1 cellular context compared by ENCODE assay signal in the genomic region with DNA sequence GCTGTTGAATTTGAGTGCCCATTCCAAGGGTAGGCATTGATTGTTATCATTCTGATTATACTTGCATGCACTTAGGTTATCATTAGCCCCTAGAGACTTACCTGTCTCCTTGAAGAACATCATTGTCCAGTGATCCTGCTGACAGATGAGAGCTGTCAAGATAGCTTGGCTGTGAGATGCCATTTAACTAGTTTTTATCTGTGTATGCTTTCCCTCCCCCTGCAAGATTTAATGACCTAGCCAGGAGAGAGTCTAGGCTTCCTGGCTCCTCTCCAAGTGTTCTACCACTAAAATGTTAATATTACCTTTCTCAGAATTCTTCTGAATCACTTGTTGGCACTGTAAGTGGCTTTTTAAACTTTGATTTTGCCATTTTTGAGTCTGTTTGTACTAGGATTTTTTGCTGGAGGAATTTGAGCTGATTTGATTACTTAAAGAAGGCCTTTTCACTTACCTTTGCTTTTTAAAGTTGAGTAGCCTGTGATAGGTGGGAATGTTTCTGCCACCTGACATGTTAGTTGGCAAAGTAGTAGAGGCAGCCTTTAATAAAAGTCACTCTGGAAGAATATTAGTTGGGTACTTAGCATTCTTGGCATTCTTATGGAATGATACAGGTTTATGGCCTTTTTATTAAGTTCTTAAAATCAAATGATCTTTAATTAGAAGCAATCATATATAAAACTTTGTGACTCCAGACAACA.
A peak's percentile ranks its signal among the peaks of the same experiment; 100 is the strongest.
TF ChIP-seq lines count a peak whose summit lies in the region.

No MANE protein-coding gene starts in this region.

TF ChIP-seq in HEK293, 187 proteins besides CTCF, POLR2A, EP300 and RAD21 (continued from another document):
- TF ChIP-seq, protein P1, sequence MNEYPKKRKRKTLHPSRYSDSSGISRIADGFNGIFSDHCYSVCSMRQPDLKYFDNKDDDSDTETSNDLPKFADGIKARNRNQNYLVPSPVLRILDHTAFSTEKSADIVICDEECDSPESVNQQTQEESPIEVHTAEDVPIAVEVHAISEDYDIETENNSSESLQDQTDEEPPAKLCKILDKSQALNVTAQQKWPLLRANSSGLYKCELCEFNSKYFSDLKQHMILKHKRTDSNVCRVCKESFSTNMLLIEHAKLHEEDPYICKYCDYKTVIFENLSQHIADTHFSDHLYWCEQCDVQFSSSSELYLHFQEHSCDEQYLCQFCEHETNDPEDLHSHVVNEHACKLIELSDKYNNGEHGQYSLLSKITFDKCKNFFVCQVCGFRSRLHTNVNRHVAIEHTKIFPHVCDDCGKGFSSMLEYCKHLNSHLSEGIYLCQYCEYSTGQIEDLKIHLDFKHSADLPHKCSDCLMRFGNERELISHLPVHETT (tag by site-specific recombination; IDR thresholded peaks at IDR 0.05): no peak
- TF ChIP-seq ZNF138 (tag by site-specific recombination; IDR thresholded peaks at IDR 0.05; ENCODE audit: borderline replicate concordance) (no peak), ZFP37 (tag by site-specific recombination; IDR thresholded peaks at IDR 0.05) (no peak), ZNF645 (tag by site-specific recombination; IDR thresholded peaks at IDR 0.05) (no peak), ZNF175 (tag by site-specific recombination; IDR thresholded peaks at IDR 0.05) (no peak), ZNF791 (tag by site-specific recombination; IDR thresholded peaks at IDR 0.05) (no peak), ZXDB (tag by site-specific recombination; IDR thresholded peaks at IDR 0.05) (peak; percentile 53; the same call in 1 of the 2 replicates), ZBTB20 (tag by site-specific recombination; IDR thresholded peaks at IDR 0.05) (no peak), ZNF121 (tag by site-specific recombination; IDR thresholded peaks at IDR 0.05) (no peak), SP3 (tag by site-specific recombination; IDR thresholded peaks at IDR 0.05) (no peak), ZNF23 (tag by site-specific recombination; IDR thresholded peaks at IDR 0.05; ENCODE audit: borderline replicate concordance) (no peak), ZNF16 (tag by site-specific recombination; IDR thresholded peaks at IDR 0.05; ENCODE audit: low read depth) (no peak), ZNF335 (tag by site-specific recombination; conservative IDR thresholded peaks at IDR 0.05) (no peak), ZNF777 (tag by site-specific recombination; IDR thresholded peaks at IDR 0.05; ENCODE audit: borderline replicate concordance) (no peak), ZNF747 (tag by site-specific recombination; IDR thresholded peaks at IDR 0.05) (no peak), PRDM6 (tag by site-specific recombination; IDR thresholded peaks at IDR 0.05) (peak; percentile 83), ZNF274 (IDR thresholded peaks at IDR 0.05; ENCODE audit: low read length) (no peak), ZNF274 (tag by site-specific recombination; IDR thresholded peaks at IDR 0.05; ENCODE audit: borderline replicate concordance) (no peak), ZNF19 (tag by site-specific recombination; IDR thresholded peaks at IDR 0.05; ENCODE audit: low read depth) (no peak), ZNF561 (tag by site-specific recombination; IDR thresholded peaks at IDR 0.05; ENCODE audit: borderline replicate concordance) (peak; percentile 54; the same call in 1 of the 2 replicates), ZNF112 (tag by site-specific recombination; IDR thresholded peaks at IDR 0.05) (no peak), ZNF585B (tag by site-specific recombination; IDR thresholded peaks at IDR 0.05) (no peak), ZNF341 (tag by site-specific recombination; IDR thresholded peaks at IDR 0.05; ENCODE audit: low read depth) (peak; percentile 66), ZBTB49 (tag by site-specific recombination; IDR thresholded peaks at IDR 0.05; ENCODE audit: low read depth) (no peak), KLF16 (tag by site-specific recombination; IDR thresholded peaks at IDR 0.05) (no peak), GFI1B (tag by site-specific recombination; IDR thresholded peaks at IDR 0.05) (peak; percentile 35; the same call in 1 of the 2 replicates), ZNF621 (tag by site-specific recombination; IDR thresholded peaks at IDR 0.05) (no peak), ZNF146 (tag by site-specific recombination; IDR thresholded peaks at IDR 0.05) (no peak), KLF9 (tag by site-specific recombination; IDR thresholded peaks at IDR 0.05; ENCODE audit: low read depth) (no peak), ZNF18 (tag by site-specific recombination; IDR thresholded peaks at IDR 0.05) (no peak)
- TF ChIP-seq, protein P2, sequence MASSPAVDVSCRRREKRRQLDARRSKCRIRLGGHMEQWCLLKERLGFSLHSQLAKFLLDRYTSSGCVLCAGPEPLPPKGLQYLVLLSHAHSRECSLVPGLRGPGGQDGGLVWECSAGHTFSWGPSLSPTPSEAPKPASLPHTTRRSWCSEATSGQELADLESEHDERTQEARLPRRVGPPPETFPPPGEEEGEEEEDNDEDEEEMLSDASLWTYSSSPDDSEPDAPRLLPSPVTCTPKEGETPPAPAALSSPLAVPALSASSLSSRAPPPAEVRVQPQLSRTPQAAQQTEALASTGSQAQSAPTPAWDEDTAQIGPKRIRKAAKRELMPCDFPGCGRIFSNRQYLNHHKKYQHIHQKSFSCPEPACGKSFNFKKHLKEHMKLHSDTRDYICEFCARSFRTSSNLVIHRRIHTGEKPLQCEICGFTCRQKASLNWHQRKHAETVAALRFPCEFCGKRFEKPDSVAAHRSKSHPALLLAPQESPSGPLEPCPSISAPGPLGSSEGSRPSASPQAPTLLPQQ (tag by site-specific recombination; IDR thresholded peaks at IDR 0.05): no peak
- TF ChIP-seq, protein P3, sequence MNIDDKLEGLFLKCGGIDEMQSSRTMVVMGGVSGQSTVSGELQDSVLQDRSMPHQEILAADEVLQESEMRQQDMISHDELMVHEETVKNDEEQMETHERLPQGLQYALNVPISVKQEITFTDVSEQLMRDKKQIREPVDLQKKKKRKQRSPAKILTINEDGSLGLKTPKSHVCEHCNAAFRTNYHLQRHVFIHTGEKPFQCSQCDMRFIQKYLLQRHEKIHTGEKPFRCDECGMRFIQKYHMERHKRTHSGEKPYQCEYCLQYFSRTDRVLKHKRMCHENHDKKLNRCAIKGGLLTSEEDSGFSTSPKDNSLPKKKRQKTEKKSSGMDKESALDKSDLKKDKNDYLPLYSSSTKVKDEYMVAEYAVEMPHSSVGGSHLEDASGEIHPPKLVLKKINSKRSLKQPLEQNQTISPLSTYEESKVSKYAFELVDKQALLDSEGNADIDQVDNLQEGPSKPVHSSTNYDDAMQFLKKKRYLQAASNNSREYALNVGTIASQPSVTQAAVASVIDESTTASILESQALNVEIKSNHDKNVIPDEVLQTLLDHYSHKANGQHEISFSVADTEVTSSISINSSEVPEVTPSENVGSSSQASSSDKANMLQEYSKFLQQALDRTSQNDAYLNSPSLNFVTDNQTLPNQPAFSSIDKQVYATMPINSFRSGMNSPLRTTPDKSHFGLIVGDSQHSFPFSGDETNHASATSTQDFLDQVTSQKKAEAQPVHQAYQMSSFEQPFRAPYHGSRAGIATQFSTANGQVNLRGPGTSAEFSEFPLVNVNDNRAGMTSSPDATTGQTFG (tag by site-specific recombination; IDR thresholded peaks at IDR 0.05; ENCODE audit: borderline replicate concordance): no peak
- TF ChIP-seq, protein P4, sequence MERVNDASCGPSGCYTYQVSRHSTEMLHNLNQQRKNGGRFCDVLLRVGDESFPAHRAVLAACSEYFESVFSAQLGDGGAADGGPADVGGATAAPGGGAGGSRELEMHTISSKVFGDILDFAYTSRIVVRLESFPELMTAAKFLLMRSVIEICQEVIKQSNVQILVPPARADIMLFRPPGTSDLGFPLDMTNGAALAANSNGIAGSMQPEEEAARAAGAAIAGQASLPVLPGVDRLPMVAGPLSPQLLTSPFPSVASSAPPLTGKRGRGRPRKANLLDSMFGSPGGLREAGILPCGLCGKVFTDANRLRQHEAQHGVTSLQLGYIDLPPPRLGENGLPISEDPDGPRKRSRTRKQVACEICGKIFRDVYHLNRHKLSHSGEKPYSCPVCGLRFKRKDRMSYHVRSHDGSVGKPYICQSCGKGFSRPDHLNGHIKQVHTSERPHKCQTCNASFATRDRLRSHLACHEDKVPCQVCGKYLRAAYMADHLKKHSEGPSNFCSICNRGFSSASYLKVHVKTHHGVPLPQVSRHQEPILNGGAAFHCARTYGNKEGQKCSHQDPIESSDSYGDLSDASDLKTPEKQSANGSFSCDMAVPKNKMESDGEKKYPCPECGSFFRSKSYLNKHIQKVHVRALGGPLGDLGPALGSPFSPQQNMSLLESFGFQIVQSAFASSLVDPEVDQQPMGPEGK (tag by site-specific recombination; IDR thresholded peaks at IDR 0.05): peak; percentile 24; the same call in 1 of the 2 replicates
